ENCODE assay signal across 2 cellular contexts in genomic region chr17:2704031-2704889, GRCh38.
TF ChIP-seq lines count a peak whose summit lies in the region.

No MANE protein-coding gene starts in this region.

TF ChIP-seq in GM12878, 131 proteins besides CTCF, POLR2A, EP300 and RAD21:
- TF ChIP-seq SIN3A (IDR thresholded peaks at IDR 0.05; ENCODE audit: low read depth, low read length) = no peak
- no peak for TF ChIP-seq BRCA1 (IDR thresholded peaks at IDR 0.05; ENCODE audit: low read depth, low read length)
- no peak for TF ChIP-seq PRDM15 (CRISPR knock-in tag; IDR thresholded peaks at IDR 0.05)

TF ChIP-seq in liver, 16 proteins besides CTCF, POLR2A, EP300 and RAD21:
- peak; percentile 35 to 65 for TF ChIP-seq RXRA (IDR thresholded peaks at IDR 0.05)
- TF ChIP-seq FOXA2 (IDR thresholded peaks at IDR 0.05) = no peak
TF ChIP-seq in liver: peak in this region for 1.
